ENCODE assay signal across 12 cellular contexts in the genomic region with DNA sequence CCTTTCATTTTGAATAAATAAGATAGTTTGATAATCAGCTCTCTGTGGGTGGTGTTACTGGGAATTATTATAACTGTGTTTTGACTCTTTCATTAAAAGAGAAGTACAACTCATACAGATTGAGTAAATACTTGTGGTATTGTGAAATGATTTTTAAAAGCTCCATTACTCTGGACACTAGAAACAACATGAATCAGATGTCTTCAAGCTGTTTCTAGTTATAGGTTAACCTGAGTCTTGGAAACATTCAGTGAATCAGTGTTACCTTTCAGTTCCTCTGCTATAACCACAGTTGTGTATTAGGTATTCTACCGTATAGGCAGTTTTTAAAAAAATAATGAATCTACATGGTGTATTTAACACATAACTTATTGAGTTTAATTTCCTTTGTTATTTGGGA.
A peak's percentile ranks its signal among the peaks of the same experiment; 100 is the strongest.
DNase-seq lines count a peak whose midpoint lies in the region; ATAC-seq and TF ChIP-seq lines count a peak whose summit lies in the region.
"Had no signal": no experiment of that assay in that cellular context is flagged by ENCODE, and none has a peak within 500 bp of the region (broad histone marks: within the 10 kb centered on the region; RNA-seq: fewer than 3 reads in every experiment).

No MANE protein-coding gene starts in this region.

- H3K9me3 ChIP-seq in WERI-Rb-1 (ENCODE audit: severe bottlenecking) (no peaks in the 10 kb centered on the region), right atrium auricular region (peaks cover 0 to 9% of the 10 kb centered on the region in 2 donors)

- TF ChIP-seq CTCF in WERI-Rb-1 (IDR thresholded peaks at IDR 0.05; ENCODE audit: low read depth, low read length) (no peak), lower leg skin (IDR thresholded peaks at IDR 0.05) (no peak), right atrium auricular region (IDR thresholded peaks at IDR 0.05) (no peak)

- peak; percentile 66 for DNase-seq in EH (ENCODE audit: low read depth)
- DNase-seq in NCI-H69 (lab: John Stamatoyannopoulos, UW), result peak; percentile 54
- DNase-seq in kidney glomerular epithelial cell (lab: John Stamatoyannopoulos, UW), result peak; percentile 80
- DNase-seq in WERI-Rb-1, result no peak
- DNase-seq in lower leg skin (ENCODE audit: low spot score in 2 of 2), result no peak
- no peak for DNase-seq in NCI-H510A treated with DMSO at 0.1 percent for 48 hours (lab: John Stamatoyannopoulos, UW)
- DNase-seq in right atrium auricular region (ENCODE audit: low spot score), result no peak
- DNase-seq: central memory CD4-positive, alpha-beta T cell; KG1; left ventricle myocardium superior had no signal

- H3K36me3 ChIP-seq in WERI-Rb-1, result no peaks in the 10 kb centered on the region
- H3K36me3 ChIP-seq in right atrium auricular region, result no peaks in the 10 kb centered on the region

- 64 to 74% methylated on average over 1 of the region's 1 CpG for WGBS in lower leg skin, 2 donors

- H3K27ac ChIP-seq in WERI-Rb-1 (no peak overlapping the region), right atrium auricular region (no peak overlapping the region)
- H3K27ac ChIP-seq: SK-N-MC had no signal

- TF ChIP-seq POLR2A in lower leg skin (IDR thresholded peaks at IDR 0.05), result no peak

- no peaks in the 10 kb centered on the region for H3K4me1 ChIP-seq in right atrium auricular region

- intact Hi-C loops in lower leg skin (cut with DNase I; ENCODE audit: low total_unique reads), result no loop called here

- no peak overlapping the region for H3K4me3 ChIP-seq in WERI-Rb-1 (ENCODE audit: low read depth, low read length)
- no peak overlapping the region for H3K4me3 ChIP-seq in lower leg skin (ENCODE audit: low read depth, poor library complexity, severe bottlenecking)
- H3K4me3 ChIP-seq in right atrium auricular region, result no peak overlapping the region
- H3K4me3 ChIP-seq: SK-N-MC had no signal

- H3K27me3 ChIP-seq in WERI-Rb-1 (ENCODE audit: insufficient read depth, low read depth, severe bottlenecking), result peaks cover 2% of the 10 kb centered on the region
- no peaks in the 10 kb centered on the region for H3K27me3 ChIP-seq in right atrium auricular region

- ATAC-seq in GM21390 (IDR thresholded peaks at IDR 0.05; ENCODE audit: unreplicated experiment), result peak; percentile 72
- ATAC-seq: left ventricle myocardium superior had no signal

Comparison
In these comparisons a context has a peak if more than half of its experiments do, and no peak if none do; other contexts are left out.
1. DNase-seq: peak in EH (single experiment), NCI-H69 (single experiment) and kidney glomerular epithelial cell (single experiment); none in WERI-Rb-1 (single experiment), lower leg skin (0 of 2), NCI-H510A treated with DMSO at 0.1 percent for 48 hours (single experiment) and right atrium auricular region (single experiment).